9 cellular contexts compared by ENCODE assay signal in the genomic region with DNA sequence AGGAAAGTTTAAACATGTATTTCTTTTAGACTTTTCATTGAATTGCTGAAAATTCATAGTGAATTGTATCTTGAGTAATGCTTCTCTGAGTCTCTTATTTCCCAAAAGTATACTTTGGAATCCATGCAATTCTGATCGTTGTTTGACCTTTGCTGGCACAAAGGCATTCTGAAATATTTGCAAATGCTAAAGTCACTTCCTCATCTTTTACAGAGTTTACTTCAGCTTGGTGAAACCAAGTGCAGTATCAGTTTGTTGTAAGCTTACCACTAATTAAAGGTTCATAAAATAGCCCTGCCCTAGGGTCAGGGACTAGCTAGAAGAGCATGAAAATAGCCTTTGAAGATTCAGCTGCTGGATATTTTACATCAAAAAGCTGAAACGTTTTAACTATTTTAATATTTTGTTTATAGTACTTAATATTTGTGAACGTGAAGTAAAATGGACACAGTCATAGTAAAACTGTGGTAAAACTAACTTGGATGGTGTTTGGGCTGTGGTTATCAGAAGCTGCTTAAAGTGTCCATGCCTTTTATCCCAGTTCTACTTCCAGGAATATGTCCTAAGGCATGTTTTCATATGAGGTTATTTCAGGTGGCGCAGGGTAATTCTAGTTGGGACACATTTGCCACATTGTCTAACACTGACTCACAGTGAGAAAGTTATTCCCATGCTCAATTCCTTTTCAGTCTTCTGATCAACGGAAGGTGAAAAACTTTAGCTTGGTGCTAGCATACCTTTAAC. TPM values are rescaled to one million over a fixed set of nuclear protein-coding genes. Genes with fewer than 3 reads are reported as not detected.
DNase-seq lines count a peak whose midpoint lies in the region; ATAC-seq and TF ChIP-seq lines count a peak whose summit lies in the region.
"Had no signal": no experiment of that assay in that cellular context is flagged by ENCODE, and none has a peak within 500 bp of the region (broad histone marks: within the 10 kb centered on the region; RNA-seq: fewer than 3 reads in every experiment).

No MANE protein-coding gene starts in this region.

- H3K4me1 Mint-ChIP-seq in stimulated activated naive B cell treated with anti-CD40 and anti-IgM and Interleukin-4, amounts not matched to agents 10 μg/mL and 1 μg/mL and 100 μg/mL, for 72 hours = peaks cover 55 to 85% of the 10 kb centered on the region in 2 donors

- H3K9me2 ChIP-seq in GM23248 (ENCODE audit: insufficient read depth) = no peaks in the 10 kb centered on the region

- peak overlapping the region; percentile 25 to 48 for H3K4me3 Mint-ChIP-seq in stimulated activated naive B cell treated with anti-CD40 and anti-IgM and Interleukin-4, amounts not matched to agents 10 μg/mL and 1 μg/mL and 100 μg/mL, for 72 hours

- 52% methylated on average over 5 of the region's 5 CpGs for WGBS in GM23248 (ENCODE audit: low coverage in 1 of 2, low lambda C conversion rate in 2 of 2, missing lambda C conversion rate in 2 of 2), 2 experiments

- H3K27me3 ChIP-seq in GM23248 (replicated peaks; ENCODE audit: insufficient read depth) = no peaks in the 10 kb centered on the region

- H2AFZ ChIP-seq in GM23248 = no peak overlapping the region

- peak overlapping the region; percentile 23; the same call in 1 of the 2 replicates for H3K9ac ChIP-seq in GM23248

- H3K27me3 Mint-ChIP-seq in stimulated activated naive B cell treated with anti-CD40 and anti-IgM and Interleukin-4, amounts not matched to agents 10 μg/mL and 1 μg/mL and 100 μg/mL, for 72 hours = no peaks in the 10 kb centered on the region

- TF ChIP-seq CTCF in RWPE1 (conservative IDR thresholded peaks at IDR 0.05; ENCODE audit: low read depth) (no peak), fibroblast of mammary gland (conservative IDR thresholded peaks at IDR 0.05; ENCODE audit: control insufficient read depth, insufficient read depth, low read depth, low read length) (no peak)

- no peaks in the 10 kb centered on the region for H3K36me3 ChIP-seq in GM23248 (ENCODE audit: low read depth)

- peak overlapping the region; percentile 51 for H3K27ac Mint-ChIP-seq in stimulated activated naive B cell treated with anti-CD40 and anti-IgM and Interleukin-4, amounts not matched to agents 10 μg/mL and 1 μg/mL and 100 μg/mL, for 72 hours

- in situ Hi-C loops in GM23248 (cut with MboI) = no loop called here

- H4K20me1 ChIP-seq in GM23248 (ENCODE audit: insufficient read depth) = no peaks in the 10 kb centered on the region

- peaks cover 9 to 26% of the 10 kb centered on the region in 2 donors for H3K36me3 Mint-ChIP-seq in stimulated activated naive B cell treated with anti-CD40 and anti-IgM and Interleukin-4, amounts not matched to agents 10 μg/mL and 1 μg/mL and 100 μg/mL, for 72 hours

- DNase-seq in GM23248 (peak; percentile 56), RWPE1 (ENCODE audit: low spot score) (peak; percentile 93), fibroblast of mammary gland (ENCODE audit: low read depth) (peak; percentile 59), NCI-H446 treated with DMSO at 0.1 percent for 48 hours (lab: John Stamatoyannopoulos, UW) (no peak), amygdala (lab: John Stamatoyannopoulos, UW) (no peak)
- no peak for DNase-seq in stimulated activated naive B cell treated with anti-CD40 and anti-IgM and Interleukin-4, amounts not matched to agents 10 μg/mL and 1 μg/mL and 100 μg/mL, for 72 hours
- DNase-seq: right cardiac atrium had no signal

- peak overlapping the region; percentile 53 for H3K4me2 ChIP-seq in GM23248 (ENCODE audit: unreplicated experiment)

- H3K9me3 ChIP-seq in GM23248 (ENCODE audit: low read depth) = no peaks in the 10 kb centered on the region

- peak overlapping the region; percentile 4; the same call in 1 of the 2 replicates for H3K4me3 ChIP-seq in GM23248
- no peak overlapping the region for H3K4me3 ChIP-seq in fibroblast of mammary gland (ENCODE audit: control insufficient read depth, low read depth, low read length)
- H3K4me3 ChIP-seq: SK-N-MC had no signal

- H3F3A ChIP-seq in GM23248 (ENCODE audit: insufficient read depth) = peaks cover 26% of the 10 kb centered on the region; the same call in 1 of the 2 replicates

- no peak for ATAC-seq in stimulated activated naive B cell treated with anti-CD40 and anti-IgM and Interleukin-4, amounts not matched to agents 10 μg/mL and 1 μg/mL and 100 μg/mL, for 72 hours (replicated peaks)
- ATAC-seq in HG02588 (IDR thresholded peaks at IDR 0.05; ENCODE audit: unreplicated experiment) = no peak

- H3K9me3 Mint-ChIP-seq in stimulated activated naive B cell treated with anti-CD40 and anti-IgM and Interleukin-4, amounts not matched to agents 10 μg/mL and 1 μg/mL and 100 μg/mL, for 72 hours = peaks cover 0 to 1% of the 10 kb centered on the region in 2 donors

- peak overlapping the region; percentile 39 for H3K27ac ChIP-seq in GM23248
- H3K27ac ChIP-seq in RWPE1 = peak overlapping the region; percentile 86; the same call in 1 of the 2 replicates
- H3K27ac ChIP-seq: SK-N-MC had no signal

- CTCF ChIA-PET in RWPE1 (lab: Yijun Ruan, JAX) = interaction anchor here (0.6 to 2.7 kb wide), 7 partner anchors 28 to 1682 kb away, joined by 3 to 17 read pairs (median 3); a partner anchor contains a TSS

- peaks cover 45% of the 10 kb centered on the region for H3K79me2 ChIP-seq in GM23248 (ENCODE audit: insufficient read depth)

- POLR2A ChIA-PET in RWPE1 (lab: Yijun Ruan, JAX; ENCODE audit: low non-redundant PET) = interaction anchor here (0.8 to 1.3 kb wide), 2 partner anchors 76 to 81 kb away, joined by 3 to 4 read pairs; a partner anchor contains a TSS

- H3K4me1 ChIP-seq in GM23248 (ENCODE audit: insufficient read depth) = peaks cover 34% of the 10 kb centered on the region

RNA-seq across cellular contexts. Expression of a gene that starts 45.3 kb away (rescaled TPM):
- 1.9 and 3.0 TPM in 2 replicates for total RNA-seq in GM23248 (2014; rRNA removed; shearing (Covaris generic))
- 1.7 and 2.4 TPM in 2 replicates for polyA plus RNA-seq in GM23248 (2016; fragmentation: Nextera tagmentation; extraction: Ambion mirVana)

Comparison
In these comparisons a context has a peak if more than half of its experiments do, and no peak if none do; other contexts are left out.
1. DNase-seq: peak in GM23248 (single experiment), RWPE1 (single experiment) and fibroblast of mammary gland (single experiment); none in stimulated activated naive B cell treated with anti-CD40 and anti-IgM and Interleukin-4, amounts not matched to agents 10 μg/mL and 1 μg/mL and 100 μg/mL, for 72 hours (single experiment), NCI-H446 treated with DMSO at 0.1 percent for 48 hours (single experiment) and amygdala (0 of 56).